Comparison of ENCODE assay signal across 14 cellular contexts in genomic region chr9:2780846-2781245, GRCh38.
DNase-seq lines count a peak whose midpoint lies in the region; ATAC-seq, FAIRE-seq and TF ChIP-seq lines count a peak whose summit lies in the region.
"Had no signal": no experiment of that assay in that cellular context is flagged by ENCODE, and none has a peak within 500 bp of the region (broad histone marks: within the 10 kb centered on the region; RNA-seq: fewer than 3 reads in every experiment).

No MANE protein-coding gene starts in this region.

- CTCF ChIA-PET in SK-N-SH (lab: Yijun Ruan, JAX): no interaction called here

- POLR2A ChIA-PET in SK-N-SH (lab: Yijun Ruan, JAX): no interaction called here

- H3K4me3 ChIP-seq in SK-N-SH (ENCODE audit: low read depth in 2 of 2, low read length in 1 of 2) (no peak overlapping the region), bronchial epithelial cell (ENCODE audit: low read depth, low read length) (no peak overlapping the region), fibroblast of the aortic adventitia (ENCODE audit: low read depth, low read length) (no peak overlapping the region), lower lobe of right lung (no peak overlapping the region)
- H3K4me3 ChIP-seq: GM23248 had no signal

- peaks cover 42 to 59% of the 10 kb centered on the region in 2 experiments for H3K36me3 ChIP-seq in SK-N-SH (replicated peaks in 1 of 2; ENCODE audit: control insufficient read depth in 1 of 2, insufficient read depth in 2 of 2, low read length in 1 of 2)
- H3K36me3 ChIP-seq in bronchial epithelial cell (ENCODE audit: control insufficient read depth, insufficient read depth, low read length): peaks cover 5% of the 10 kb centered on the region
- peaks cover 30% of the 10 kb centered on the region for H3K36me3 ChIP-seq in lower lobe of right lung

- 100% methylated on average over 1 of the region's 1 CpG for WGBS in SK-N-SH (ENCODE audit: low lambda C conversion rate)

- H2AFZ ChIP-seq in SK-N-SH (ENCODE audit: low read depth): no peak overlapping the region
- H2AFZ ChIP-seq: GM23248 had no signal

- no peak for TF ChIP-seq EP300 in SK-N-SH (IDR thresholded peaks at IDR 0.05; ENCODE audit: borderline replicate concordance in 1 of 2, low read depth in 1 of 2, low read length in 1 of 2)

- no peak for FAIRE-seq in bronchial epithelial cell (lab: Jason Lieb, UNC)
- FAIRE-seq: D721Med had no signal

- DNase-seq in SK-N-SH (no peak), bronchial epithelial cell (ENCODE audit: low read depth) (peak; percentile 13), fibroblast of the aortic adventitia (ENCODE audit: low read depth) (peak; percentile 64), DMS79 (lab: John Stamatoyannopoulos, UW) (no peak), NCI-H526 treated with DMSO at 0.1 percent for 48 hours (lab: John Stamatoyannopoulos, UW) (no peak), lower lobe of right lung (no peak), superior temporal gyrus (ENCODE audit: extremely low spot score) (no peak)
- DNase-seq: CD8-positive, alpha-beta T cell; COR-L47; GM23248; H7 had no signal

- H3K9me3 ChIP-seq in SK-N-SH (no peaks in the 10 kb centered on the region), lower lobe of right lung (peaks cover 14% of the 10 kb centered on the region)

- peaks cover 1% of the 10 kb centered on the region; the same call in 1 of the 2 replicates for H3K79me2 ChIP-seq in SK-N-SH (ENCODE audit: insufficient read depth)

- H3F3A ChIP-seq in SK-N-SH (replicated peaks; ENCODE audit: insufficient read depth): no peaks in the 10 kb centered on the region

- H3K27me3 ChIP-seq in SK-N-SH (ENCODE audit: insufficient read depth) (no peaks in the 10 kb centered on the region), bronchial epithelial cell (ENCODE audit: control insufficient read depth, insufficient read depth, low read length) (no peaks in the 10 kb centered on the region), lower lobe of right lung (ENCODE audit: low read depth) (no peaks in the 10 kb centered on the region)

- intact Hi-C loops in lower lobe of right lung (cut with DNase I): no loop called here

- no peak overlapping the region for H3K4me2 ChIP-seq in SK-N-SH

- H4K20me1 ChIP-seq in SK-N-SH (ENCODE audit: insufficient read depth): no peaks in the 10 kb centered on the region

- H3K27ac ChIP-seq in SK-N-SH (ENCODE audit: low read depth in 2 of 2, low read length in 1 of 2) (no peak overlapping the region), lower lobe of right lung (no peak overlapping the region)
- H3K27ac ChIP-seq: 22Rv1, GM23248 had no signal

- TF ChIP-seq CTCF in SK-N-SH (IDR thresholded peaks at IDR 0.05) (no peak), bronchial epithelial cell (IDR thresholded peaks at IDR 0.05; ENCODE audit: insufficient read depth, low read length, severe bottlenecking) (no peak), fibroblast of the aortic adventitia (IDR thresholded peaks at IDR 0.05; ENCODE audit: insufficient read depth, low read length) (no peak), lower lobe of right lung (IDR thresholded peaks at IDR 0.05) (no peak)

- H3K9ac ChIP-seq in SK-N-SH: no peak overlapping the region
- H3K9ac ChIP-seq: GM23248 had no signal

- no peaks in the 10 kb centered on the region for H3K9me2 ChIP-seq in SK-N-SH

- no peak for TF ChIP-seq RAD21 in SK-N-SH (IDR thresholded peaks at IDR 0.05; ENCODE audit: low read length)

- no peaks in the 10 kb centered on the region for H3K4me1 ChIP-seq in SK-N-SH (ENCODE audit: control insufficient read depth in 1 of 2, insufficient read depth in 2 of 2, low read depth in 1 of 2, low read length in 1 of 2)
- no peaks in the 10 kb centered on the region for H3K4me1 ChIP-seq in lower lobe of right lung

- no peak for ATAC-seq in SK-N-SH treated with all-trans-retinoic acid at 6 μM for 48 hours
- no peak for ATAC-seq in lower lobe of right lung
- ATAC-seq: CD8-positive, alpha-beta T cell had no signal

TF ChIP-seq in SK-N-SH treated with all-trans-retinoic acid at 6 μM for 48 hours, 23 proteins besides CTCF, POLR2A, EP300 and RAD21 (continues in another document):
- TF ChIP-seq ARNTL (CRISPR knock-in tag; IDR thresholded peaks at IDR 0.05; ENCODE audit: borderline replicate concordance, low read depth): no peak
- 0 out of 2 replicates have a peak, but pooled peaks have one; percentile 34 for TF ChIP-seq ZFP3 (CRISPR knock-in tag; IDR thresholded peaks at IDR 0.05)
- TF ChIP-seq TOX (CRISPR knock-in tag; IDR thresholded peaks at IDR 0.05; ENCODE audit: borderline replicate concordance): no peak
- no peak for TF ChIP-seq GLIS3 (CRISPR knock-in tag; IDR thresholded peaks at IDR 0.05)
- TF ChIP-seq, protein P1, sequence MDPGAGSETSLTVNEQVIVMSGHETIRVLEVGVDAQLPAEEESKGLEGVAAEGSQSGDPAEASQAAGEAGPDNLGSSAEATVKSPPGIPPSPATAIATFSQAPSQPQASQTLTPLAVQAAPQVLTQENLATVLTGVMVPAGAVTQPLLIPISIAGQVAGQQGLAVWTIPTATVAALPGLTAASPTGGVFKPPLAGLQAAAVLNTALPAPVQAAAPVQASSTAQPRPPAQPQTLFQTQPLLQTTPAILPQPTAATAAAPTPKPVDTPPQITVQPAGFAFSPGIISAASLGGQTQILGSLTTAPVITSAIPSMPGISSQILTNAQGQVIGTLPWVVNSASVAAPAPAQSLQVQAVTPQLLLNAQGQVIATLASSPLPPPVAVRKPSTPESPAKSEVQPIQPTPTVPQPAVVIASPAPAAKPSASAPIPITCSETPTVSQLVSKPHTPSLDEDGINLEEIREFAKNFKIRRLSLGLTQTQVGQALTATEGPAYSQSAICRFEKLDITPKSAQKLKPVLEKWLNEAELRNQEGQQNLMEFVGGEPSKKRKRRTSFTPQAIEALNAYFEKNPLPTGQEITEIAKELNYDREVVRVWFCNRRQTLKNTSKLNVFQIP (CRISPR knock-in tag; IDR thresholded peaks at IDR 0.05; ENCODE audit: borderline replicate concordance, low read depth): no peak
- TF ChIP-seq, protein P2, sequence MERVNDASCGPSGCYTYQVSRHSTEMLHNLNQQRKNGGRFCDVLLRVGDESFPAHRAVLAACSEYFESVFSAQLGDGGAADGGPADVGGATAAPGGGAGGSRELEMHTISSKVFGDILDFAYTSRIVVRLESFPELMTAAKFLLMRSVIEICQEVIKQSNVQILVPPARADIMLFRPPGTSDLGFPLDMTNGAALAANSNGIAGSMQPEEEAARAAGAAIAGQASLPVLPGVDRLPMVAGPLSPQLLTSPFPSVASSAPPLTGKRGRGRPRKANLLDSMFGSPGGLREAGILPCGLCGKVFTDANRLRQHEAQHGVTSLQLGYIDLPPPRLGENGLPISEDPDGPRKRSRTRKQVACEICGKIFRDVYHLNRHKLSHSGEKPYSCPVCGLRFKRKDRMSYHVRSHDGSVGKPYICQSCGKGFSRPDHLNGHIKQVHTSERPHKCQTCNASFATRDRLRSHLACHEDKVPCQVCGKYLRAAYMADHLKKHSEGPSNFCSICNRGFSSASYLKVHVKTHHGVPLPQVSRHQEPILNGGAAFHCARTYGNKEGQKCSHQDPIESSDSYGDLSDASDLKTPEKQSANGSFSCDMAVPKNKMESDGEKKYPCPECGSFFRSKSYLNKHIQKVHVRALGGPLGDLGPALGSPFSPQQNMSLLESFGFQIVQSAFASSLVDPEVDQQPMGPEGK (CRISPR knock-in tag; IDR thresholded peaks at IDR 0.05; ENCODE audit: borderline replicate concordance): no peak
- TF ChIP-seq ISL1 (CRISPR knock-in tag; IDR thresholded peaks at IDR 0.05): peak; percentile 40; the same call in 1 of the 2 replicates

TF ChIP-seq in SK-N-SH, 30 proteins besides CTCF, POLR2A, EP300 and RAD21:
- TF ChIP-seq, protein P3, sequence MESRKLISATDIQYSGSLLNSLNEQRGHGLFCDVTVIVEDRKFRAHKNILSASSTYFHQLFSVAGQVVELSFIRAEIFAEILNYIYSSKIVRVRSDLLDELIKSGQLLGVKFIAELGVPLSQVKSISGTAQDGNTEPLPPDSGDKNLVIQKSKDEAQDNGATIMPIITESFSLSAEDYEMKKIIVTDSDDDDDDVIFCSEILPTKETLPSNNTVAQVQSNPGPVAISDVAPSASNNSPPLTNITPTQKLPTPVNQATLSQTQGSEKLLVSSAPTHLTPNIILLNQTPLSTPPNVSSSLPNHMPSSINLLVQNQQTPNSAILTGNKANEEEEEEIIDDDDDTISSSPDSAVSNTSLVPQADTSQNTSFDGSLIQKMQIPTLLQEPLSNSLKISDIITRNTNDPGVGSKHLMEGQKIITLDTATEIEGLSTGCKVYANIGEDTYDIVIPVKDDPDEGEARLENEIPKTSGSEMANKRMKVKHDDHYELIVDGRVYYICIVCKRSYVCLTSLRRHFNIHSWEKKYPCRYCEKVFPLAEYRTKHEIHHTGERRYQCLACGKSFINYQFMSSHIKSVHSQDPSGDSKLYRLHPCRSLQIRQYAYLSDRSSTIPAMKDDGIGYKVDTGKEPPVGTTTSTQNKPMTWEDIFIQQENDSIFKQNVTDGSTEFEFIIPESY (IDR thresholded peaks at IDR 0.05; ENCODE audit: borderline replicate concordance, low read depth): no peak
- no peak for TF ChIP-seq MEF2A (IDR thresholded peaks at IDR 0.05; ENCODE audit: borderline replicate concordance, low read depth)
- TF ChIP-seq CHD2 (IDR thresholded peaks at IDR 0.05; ENCODE audit: low read length, partially characterized antibody): no peak
- TF ChIP-seq, protein P4, sequence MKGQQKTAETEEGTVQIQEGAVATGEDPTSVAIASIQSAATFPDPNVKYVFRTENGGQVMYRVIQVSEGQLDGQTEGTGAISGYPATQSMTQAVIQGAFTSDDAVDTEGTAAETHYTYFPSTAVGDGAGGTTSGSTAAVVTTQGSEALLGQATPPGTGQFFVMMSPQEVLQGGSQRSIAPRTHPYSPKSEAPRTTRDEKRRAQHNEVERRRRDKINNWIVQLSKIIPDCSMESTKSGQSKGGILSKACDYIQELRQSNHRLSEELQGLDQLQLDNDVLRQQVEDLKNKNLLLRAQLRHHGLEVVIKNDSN (IDR thresholded peaks at IDR 0.05; ENCODE audit: borderline replicate concordance, low read depth): no peak

Comparison
In these comparisons a context has a peak if more than half of its experiments do, and no peak if none do; other contexts are left out.
1. DNase-seq: peak in bronchial epithelial cell (single experiment) and fibroblast of the aortic adventitia (single experiment); none in SK-N-SH (single experiment), DMS79 (single experiment), NCI-H526 treated with DMSO at 0.1 percent for 48 hours (single experiment), lower lobe of right lung (single experiment) and superior temporal gyrus (single experiment).